In genomic region chr4:127309360-127310095, GRCh38 we compare ENCODE assay signal across 15 cellular contexts.
DNase-seq lines count a peak whose midpoint lies in the region; TF ChIP-seq lines count a peak whose summit lies in the region.
"Had no signal": no experiment of that assay in that cellular context is flagged by ENCODE, and none has a peak within 500 bp of the region (broad histone marks: within the 10 kb centered on the region; RNA-seq: fewer than 3 reads in every experiment).

No MANE protein-coding gene starts in this region.

- DNase-seq in HCEC 1CT (peak; percentile 59), amniotic epithelial cell (ENCODE audit: low read depth) (peak; percentile 12), foreskin fibroblast (peak; percentile 74 to 88), stromal cell of bone marrow (ENCODE audit: low read depth) (peak; percentile 86), pons (ENCODE audit: low spot score) (no peak), HPDE6-E6E7 (ENCODE audit: extremely low spot score) (no peak), NCI-H1436 (lab: John Stamatoyannopoulos, UW) (no peak)
- DNase-seq: activated CD4-positive, alpha-beta T cell treated with anti-CD3 and anti-CD28 coated beads, Interleukin-2, amount 50 U/mL, for 4 hours; adrenal gland; DMS79 treated with DMSO at 0.1 percent for 48 hours; left colon; NCI-H1694; NCI-H446 treated with DMSO at 0.1 percent for 48 hours; pancreas had no signal

- no peak overlapping the region for H3K4me3 ChIP-seq in foreskin fibroblast (ENCODE audit: low read depth in 1 of 2, low read length in 2 of 2)
- H3K4me3 ChIP-seq: adrenal gland, pancreas, SK-N-MC had no signal

- no peak for TF ChIP-seq CTCF in foreskin fibroblast (IDR thresholded peaks at IDR 0.05; ENCODE audit: low read depth, low read length)

Comparison
In these comparisons a context has a peak if more than half of its experiments do, and no peak if none do; other contexts are left out.
1. DNase-seq: peak in HCEC 1CT (single experiment), amniotic epithelial cell (single experiment), foreskin fibroblast (2 of 2) and stromal cell of bone marrow (single experiment); none in pons (single experiment), HPDE6-E6E7 (single experiment) and NCI-H1436 (single experiment).